In genomic region chr11:45974806-45975205, GRCh38 we compare ENCODE assay signal across 17 cellular contexts. TPM values are rescaled to one million over a fixed set of nuclear protein-coding genes. Genes with fewer than 3 reads are reported as not detected.
DNase-seq lines count a peak whose midpoint lies in the region; ATAC-seq and TF ChIP-seq lines count a peak whose summit lies in the region.
"Had no signal": no experiment of that assay in that cellular context is flagged by ENCODE, and none has a peak within 500 bp of the region (broad histone marks: within the 10 kb centered on the region; RNA-seq: fewer than 3 reads in every experiment).

No MANE protein-coding gene starts in this region.

- POLR2A ChIA-PET in BJ (lab: Charles Lee), result no interaction called here
- POLR2A ChIA-PET in RWPE1 (lab: Yijun Ruan, JAX; ENCODE audit: low non-redundant PET), result no interaction called here

- TF ChIP-seq CTCF in BJ (IDR thresholded peaks at IDR 0.05; ENCODE audit: insufficient read depth, low read depth, low read length) (no peak), foreskin fibroblast (IDR thresholded peaks at IDR 0.05; ENCODE audit: low read depth, low read length) (no peak), RWPE1 (conservative IDR thresholded peaks at IDR 0.05; ENCODE audit: low read depth) (no peak)

- peaks cover 5% of the 10 kb centered on the region for H3K36me3 ChIP-seq in BJ (ENCODE audit: control insufficient read depth, insufficient read depth, low read length)
- H3K36me3 ChIP-seq in adipocyte (ENCODE audit: control insufficient read depth, insufficient read depth, low read length, severe bottlenecking), result peaks cover 60% of the 10 kb centered on the region

- DNase-seq in BJ (ENCODE audit: low read depth) (peak; percentile 8), HCEC 1CT (peak; percentile 23), adipocyte (ENCODE audit: low read depth) (peak; percentile 78), foreskin fibroblast (peak; percentile 57 to 82), RWPE1 (ENCODE audit: low spot score) (no peak)
- DNase-seq: Calu3; CD4-positive, alpha-beta T cell; NCI-H1417 treated with DMSO at 0.1 percent for 48 hours; NCI-H1930; NCI-H2171; NCI-H446 had no signal

- CTCF ChIA-PET in BJ (lab: Yijun Ruan, JAX), result interaction anchor here (2.2 kb wide), 1 partner anchor 10 kb away, joined by 15 read pairs; no protein-coding TSS in a partner anchor
- CTCF ChIA-PET in RWPE1 (lab: Yijun Ruan, JAX), result interaction anchor here (0.7 to 1.4 kb wide), 2 partner anchors 10 to 39 kb away, joined by 3 to 5 read pairs; no protein-coding TSS in a partner anchor

- peaks cover 6% of the 10 kb centered on the region for H3K4me1 ChIP-seq in adipocyte (ENCODE audit: control insufficient read depth, insufficient read depth, low read length)

- H3K9ac ChIP-seq in adipocyte (ENCODE audit: low read length), result no peak overlapping the region

- no peak for ATAC-seq in HG03439 (IDR thresholded peaks at IDR 0.05; ENCODE audit: unreplicated experiment)
- no peak for ATAC-seq in GM19035 (IDR thresholded peaks at IDR 0.05; ENCODE audit: unreplicated experiment)
- ATAC-seq: GM12878, Right ventricle myocardium inferior had no signal

- no peaks in the 10 kb centered on the region for H3K9me3 ChIP-seq in adipocyte (ENCODE audit: control insufficient read depth, low read length)

- H3K27ac ChIP-seq in RWPE1, result no peak overlapping the region
- H3K27ac ChIP-seq: HL-60, SK-N-MC had no signal

- H3K4me3 ChIP-seq in BJ (ENCODE audit: low read depth, low read length) (no peak overlapping the region), adipocyte (ENCODE audit: low read length) (no peak overlapping the region), foreskin fibroblast (ENCODE audit: low read depth in 1 of 2, low read length in 2 of 2) (no peak overlapping the region)
- H3K4me3 ChIP-seq: GM12878, SK-N-MC had no signal

- H3K27me3 ChIP-seq in BJ (ENCODE audit: control insufficient read depth, insufficient read depth, low read length) (no peaks in the 10 kb centered on the region), adipocyte (replicated peaks; ENCODE audit: control insufficient read depth, insufficient read depth, low read length) (no peaks in the 10 kb centered on the region)

RNA-seq across cellular contexts. Expression of gene LARGE2, which starts 52.4 kb away (rescaled TPM):
- polyA plus RNA-seq in BJ (2011; rRNA removed), result 0.05 TPM in 1 of 2 replicates, not detected in the other
- polyA minus RNA-seq in BJ (2011; rRNA and poly(A)+ RNA removed), result not detected in 2 replicates

RNA-seq across cellular contexts. Expression of gene PEX16, which starts 57.1 kb away (rescaled TPM):
- polyA plus RNA-seq in BJ (2011; rRNA removed), result 24.7 and 37.4 TPM in 2 replicates
- 12.1 and 17.2 TPM in 2 replicates for polyA minus RNA-seq in BJ (2011; rRNA and poly(A)+ RNA removed)
